In the genomic region with DNA sequence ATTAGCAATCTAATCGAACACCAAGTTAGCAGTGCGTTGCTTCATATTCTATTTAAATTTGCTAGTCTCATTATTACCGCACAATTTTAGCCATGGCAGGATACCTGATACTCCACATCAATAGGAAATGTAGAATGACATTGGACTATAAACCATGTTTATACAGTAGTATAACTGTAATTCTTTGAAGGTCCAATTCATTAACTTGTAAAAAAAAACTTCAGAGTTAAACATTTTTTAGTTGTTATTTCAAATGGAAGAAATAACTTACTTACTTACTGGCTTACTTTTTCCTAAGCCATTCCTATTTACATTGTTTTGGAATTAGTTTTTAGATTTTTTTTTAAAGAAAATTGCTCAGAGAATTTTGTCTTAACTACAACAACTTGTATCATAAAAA, we compare ENCODE assay signal across 1 cellular context.
TF ChIP-seq lines count a peak whose summit lies in the region.

No MANE protein-coding gene starts in this region.

TF ChIP-seq in HEK293, 187 proteins besides CTCF, POLR2A, EP300 and RAD21 (continued from another document):
- TF ChIP-seq, protein P1, sequence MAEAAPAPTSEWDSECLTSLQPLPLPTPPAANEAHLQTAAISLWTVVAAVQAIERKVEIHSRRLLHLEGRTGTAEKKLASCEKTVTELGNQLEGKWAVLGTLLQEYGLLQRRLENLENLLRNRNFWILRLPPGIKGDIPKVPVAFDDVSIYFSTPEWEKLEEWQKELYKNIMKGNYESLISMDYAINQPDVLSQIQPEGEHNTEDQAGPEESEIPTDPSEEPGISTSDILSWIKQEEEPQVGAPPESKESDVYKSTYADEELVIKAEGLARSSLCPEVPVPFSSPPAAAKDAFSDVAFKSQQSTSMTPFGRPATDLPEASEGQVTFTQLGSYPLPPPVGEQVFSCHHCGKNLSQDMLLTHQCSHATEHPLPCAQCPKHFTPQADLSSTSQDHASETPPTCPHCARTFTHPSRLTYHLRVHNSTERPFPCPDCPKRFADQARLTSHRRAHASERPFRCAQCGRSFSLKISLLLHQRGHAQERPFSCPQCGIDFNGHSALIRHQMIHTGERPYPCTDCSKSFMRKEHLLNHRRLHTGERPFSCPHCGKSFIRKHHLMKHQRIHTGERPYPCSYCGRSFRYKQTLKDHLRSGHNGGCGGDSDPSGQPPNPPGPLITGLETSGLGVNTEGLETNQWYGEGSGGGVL (tag by site-specific recombination; IDR thresholded peaks at IDR 0.05), result no peak
- TF ChIP-seq ZNF544 (tag by site-specific recombination; IDR thresholded peaks at IDR 0.05) (no peak), ZNF660 (tag by site-specific recombination; IDR thresholded peaks at IDR 0.05) (no peak), ZNF707 (tag by site-specific recombination; IDR thresholded peaks at IDR 0.05) (no peak), ZNF510 (tag by site-specific recombination; IDR thresholded peaks at IDR 0.05; ENCODE audit: insufficient replicate concordance) (peak; percentile 37), SETDB1 (IDR thresholded peaks at IDR 0.05; ENCODE audit: insufficient read length, low read length) (no peak), PRDM6 (tag by site-specific recombination; IDR thresholded peaks at IDR 0.05) (peak; percentile 94), KLF8 (tag by site-specific recombination; IDR thresholded peaks at IDR 0.05) (no peak), PRDM2 (tag by site-specific recombination; IDR thresholded peaks at IDR 0.05; ENCODE audit: borderline replicate concordance) (no peak), BCL11B (tag by site-specific recombination; IDR thresholded peaks at IDR 0.05; ENCODE audit: low read depth) (no peak), HOXC10 (CRISPR knock-in tag; IDR thresholded peaks at IDR 0.05) (no peak)
- TF ChIP-seq, protein P2, sequence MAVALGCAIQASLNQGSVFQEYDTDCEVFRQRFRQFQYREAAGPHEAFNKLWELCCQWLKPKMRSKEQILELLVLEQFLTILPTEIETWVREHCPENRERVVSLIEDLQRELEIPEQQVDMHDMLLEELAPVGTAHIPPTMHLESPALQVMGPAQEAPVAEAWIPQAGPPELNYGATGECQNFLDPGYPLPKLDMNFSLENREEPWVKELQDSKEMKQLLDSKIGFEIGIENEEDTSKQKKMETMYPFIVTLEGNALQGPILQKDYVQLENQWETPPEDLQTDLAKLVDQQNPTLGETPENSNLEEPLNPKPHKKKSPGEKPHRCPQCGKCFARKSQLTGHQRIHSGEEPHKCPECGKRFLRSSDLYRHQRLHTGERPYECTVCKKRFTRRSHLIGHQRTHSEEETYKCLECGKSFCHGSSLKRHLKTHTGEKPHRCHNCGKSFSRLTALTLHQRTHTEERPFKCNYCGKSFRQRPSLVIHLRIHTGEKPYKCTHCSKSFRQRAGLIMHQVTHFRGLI (tag by site-specific recombination; IDR thresholded peaks at IDR 0.05), result no peak
TF ChIP-seq in HEK293: peak in this region for 6.
